24 cellular contexts compared by ENCODE assay signal in genomic region chrX:10198254-10198653, GRCh38. TPM values are rescaled to one million over a fixed set of nuclear protein-coding genes. Genes with fewer than 3 reads are reported as not detected.
DNase-seq lines count a peak whose midpoint lies in the region; ATAC-seq and TF ChIP-seq lines count a peak whose summit lies in the region.
"Had no signal": no experiment of that assay in that cellular context is flagged by ENCODE, and none has a peak within 500 bp of the region (broad histone marks: within the 10 kb centered on the region; RNA-seq: fewer than 3 reads in every experiment).

No MANE protein-coding gene starts in this region.

- H3K4me3 Mint-ChIP-seq in stimulated activated naive B cell treated with anti-CD40 and anti-IgM and Interleukin-4, amounts not matched to agents 10 μg/mL and 1 μg/mL and 100 μg/mL, for 72 hours = no peak overlapping the region
- H3K4me3 Mint-ChIP-seq: activated CD4-positive, alpha-beta T cell treated with anti-CD3 and anti-CD28 coated beads for 36 hours; activated naive CD4-positive, alpha-beta T cell treated with anti-CD3 and anti-CD28 coated beads, Interleukin-2, amount 10 ng/mL, durations not matched to agents 7 days and 5 days; nephron had no signal

- CTCF ChIA-PET in OCI-LY7 (lab: Charles Lee; ENCODE audit: unreplicated experiment) = no interaction called here

- H3K4me1 ChIP-seq in left ventricle myocardium inferior (peaks cover 7% of the 10 kb centered on the region), OCI-LY7 (ENCODE audit: insufficient read depth, low read length, poor library complexity, severe bottlenecking) (peaks cover 29% of the 10 kb centered on the region), adrenal gland (replicated peaks in 1 of 2) (no peaks in the 10 kb centered on the region)
- H3K4me1 ChIP-seq: pancreas, upper lobe of right lung had no signal

- no peaks in the 10 kb centered on the region for H3K9me2 ChIP-seq in OCI-LY7 (ENCODE audit: insufficient read depth, low read length)

- H3K27ac ChIP-seq in left ventricle myocardium inferior (replicated peaks) (peak overlapping the region; percentile 72), OCI-LY7 (ENCODE audit: low read depth, low read length, poor library complexity, severe bottlenecking) (peak overlapping the region; percentile 67), adrenal gland (no peak overlapping the region)
- H3K27ac ChIP-seq: dorsolateral prefrontal cortex, pancreas, PC-9, upper lobe of right lung had no signal

- H3K36me3 ChIP-seq in left ventricle myocardium inferior (no peaks in the 10 kb centered on the region), OCI-LY7 (ENCODE audit: insufficient read depth, low read length) (peaks cover 16% of the 10 kb centered on the region), adrenal gland (replicated peaks in 1 of 2) (no peaks in the 10 kb centered on the region)
- H3K36me3 ChIP-seq: pancreas, upper lobe of right lung had no signal

- peak overlapping the region; percentile 49 for H3K27ac Mint-ChIP-seq in stimulated activated naive B cell treated with anti-CD40 and anti-IgM and Interleukin-4, amounts not matched to agents 10 μg/mL and 1 μg/mL and 100 μg/mL, for 72 hours
- H3K27ac Mint-ChIP-seq: activated CD4-positive, alpha-beta T cell treated with anti-CD3 and anti-CD28 coated beads for 36 hours; activated naive CD4-positive, alpha-beta T cell treated with anti-CD3 and anti-CD28 coated beads, Interleukin-2, amount 10 ng/mL, durations not matched to agents 7 days and 5 days had no signal

- ATAC-seq in left cardiac atrium (no peak), GM18858 (IDR thresholded peaks at IDR 0.05; ENCODE audit: unreplicated experiment) (no peak)
- no peak for ATAC-seq in stimulated activated naive B cell treated with anti-CD40 and anti-IgM and Interleukin-4, amounts not matched to agents 10 μg/mL and 1 μg/mL and 100 μg/mL, for 72 hours (replicated peaks)
- ATAC-seq: activated CD4-positive, alpha-beta T cell treated with anti-CD3 and anti-CD28 coated beads for 36 hours; HCT116 had no signal

- H3K36me3 Mint-ChIP-seq in stimulated activated naive B cell treated with anti-CD40 and anti-IgM and Interleukin-4, amounts not matched to agents 10 μg/mL and 1 μg/mL and 100 μg/mL, for 72 hours = peaks cover 28% of the 10 kb centered on the region in 2 donors
- H3K36me3 Mint-ChIP-seq: activated naive CD4-positive, alpha-beta T cell treated with anti-CD3 and anti-CD28 coated beads, Interleukin-2, amount 10 ng/mL, durations not matched to agents 7 days and 5 days had no signal

- WGBS in adrenal gland, 4 donors = 69 to 93% (median 79%) methylated on average over 3 to 5 of the region's 5 CpGs

- H3K79me2 ChIP-seq in OCI-LY7 (ENCODE audit: insufficient read depth, low read depth, low read length) = no peaks in the 10 kb centered on the region

- TF ChIP-seq POLR2A in adrenal gland (IDR thresholded peaks at IDR 0.05) = no peak

- peaks cover 2 to 4% of the 10 kb centered on the region in 2 donors for H3K9me3 Mint-ChIP-seq in stimulated activated naive B cell treated with anti-CD40 and anti-IgM and Interleukin-4, amounts not matched to agents 10 μg/mL and 1 μg/mL and 100 μg/mL, for 72 hours
- H3K9me3 Mint-ChIP-seq: activated naive CD4-positive, alpha-beta T cell treated with anti-CD3 and anti-CD28 coated beads, Interleukin-2, amount 10 ng/mL, durations not matched to agents 7 days and 5 days had no signal

- POLR2A ChIA-PET in OCI-LY7 (lab: Charles Lee) = interaction anchor here (1.2 kb wide), 1 partner anchor 8 kb away, joined by 6 read pairs; no protein-coding TSS in a partner anchor

- peaks cover 13 to 31% of the 10 kb centered on the region in 2 donors for H3K4me1 Mint-ChIP-seq in stimulated activated naive B cell treated with anti-CD40 and anti-IgM and Interleukin-4, amounts not matched to agents 10 μg/mL and 1 μg/mL and 100 μg/mL, for 72 hours
- H3K4me1 Mint-ChIP-seq: activated CD4-positive, alpha-beta T cell treated with anti-CD3 and anti-CD28 coated beads for 36 hours had no signal

- H3K27me3 ChIP-seq in left ventricle myocardium inferior (ENCODE audit: low read depth) = no peaks in the 10 kb centered on the region
- no peaks in the 10 kb centered on the region for H3K27me3 ChIP-seq in adrenal gland
- H3K27me3 ChIP-seq: pancreas, upper lobe of right lung had no signal

- no peaks in the 10 kb centered on the region for H4K20me1 ChIP-seq in OCI-LY7 (ENCODE audit: insufficient read depth, low read length)

- DNase-seq in left ventricle myocardium inferior (no peak), left cardiac atrium (no peak), OCI-LY7 (ENCODE audit: low spot score) (no peak), fibroblast of peridontal ligament (ENCODE audit: extremely low read depth) (peak; percentile 62), adrenal gland (no peak), AG20443 (ENCODE audit: low spot score) (no peak)
- DNase-seq in stimulated activated naive B cell treated with anti-CD40 and anti-IgM and Interleukin-4, amounts not matched to agents 10 μg/mL and 1 μg/mL and 100 μg/mL, for 72 hours = no peak
- DNase-seq: activated CD4-positive, alpha-beta T cell treated with anti-CD3 and anti-CD28 coated beads for 36 hours; activated naive CD4-positive, alpha-beta T cell treated with anti-CD3 and anti-CD28 coated beads, Interleukin-2, amount 10 ng/mL, durations not matched to agents 7 days and 5 days; activated T-cell treated with anti-CD3 and anti-CD28 coated beads, Interleukin-2, amount 50 U/mL, for 48 hours; anterior cingulate cortex; caudate nucleus; dorsolateral prefrontal cortex; KBM-7; NCI-H187 treated with DMSO at 0.1 percent for 48 hours; pancreas; PC-9; right cardiac atrium; SHP77; stimulated activated CD4-positive, alpha-beta T cell treated with anti-CD3 and anti-CD28 coated beads, Interleukin-15, amount 100 ng/mL, for 24 hours; upper lobe of right lung had no signal

- no peaks in the 10 kb centered on the region for H3K27me3 Mint-ChIP-seq in stimulated activated naive B cell treated with anti-CD40 and anti-IgM and Interleukin-4, amounts not matched to agents 10 μg/mL and 1 μg/mL and 100 μg/mL, for 72 hours

- H2AFZ ChIP-seq in OCI-LY7 (ENCODE audit: low read length) = no peak overlapping the region; the same call in 1 of the 2 replicates
- H2AFZ ChIP-seq: PC-9 had no signal

- H3K9me3 ChIP-seq in left ventricle myocardium inferior (replicated peaks) (no peaks in the 10 kb centered on the region), OCI-LY7 (ENCODE audit: low read length) (no peaks in the 10 kb centered on the region), adrenal gland (replicated peaks in 1 of 3) (no peaks in the 10 kb centered on the region)
- H3K9me3 ChIP-seq: pancreas, upper lobe of right lung had no signal

- H3K4me2 ChIP-seq in OCI-LY7 (ENCODE audit: low read length) = peak overlapping the region; percentile 64; the same call in 1 of the 2 replicates
- H3K4me2 ChIP-seq: PC-9 had no signal

- BruUV-seq in OCI-LY7 (replicated peaks; lab: Mats Ljungman, UMichigan) = no TSS peak

- TF ChIP-seq CTCF in left ventricle myocardium inferior (IDR thresholded peaks at IDR 0.05; ENCODE audit: borderline replicate concordance) = no peak
- TF ChIP-seq CTCF in OCI-LY7 (conservative IDR thresholded peaks at IDR 0.05; ENCODE audit: low read length) = no peak
- no peak for TF ChIP-seq CTCF in adrenal gland (IDR thresholded peaks at IDR 0.05)

- intact Hi-C loops in left ventricle myocardium inferior (cut with micrococcal nuclease) (loop anchor here (10.0 kb wide), 2 partner anchors 437 to 907 kb away; no protein-coding TSS in a partner anchor), left cardiac atrium (cut with DNase I) (loop anchor here (5.0 to 10.0 kb wide), 2 partner anchors 419 to 437 kb away; no protein-coding TSS in a partner anchor), OCI-LY7 (cut with micrococcal nuclease; ENCODE audit: unreplicated experiment) (no loop called here), adrenal gland (cut with DNase I) (no loop called here)

- H3K4me3 ChIP-seq in left ventricle myocardium inferior = no peak overlapping the region
- H3K4me3 ChIP-seq in OCI-LY7 (ENCODE audit: low read depth, low read length, poor library complexity, severe bottlenecking) = no peak overlapping the region
- no peak overlapping the region for H3K4me3 ChIP-seq in adrenal gland
- H3K4me3 ChIP-seq: dorsolateral prefrontal cortex, pancreas, PC-9, upper lobe of right lung had no signal

RNA-seq across cellular contexts. Expression of gene CLCN4, which starts 41.5 kb away (rescaled TPM):
- total RNA-seq in left ventricle myocardium inferior = 36.1 TPM
- 10 to 100 TPM; 22.2 to 22.8 TPM for total RNA-seq in left cardiac atrium
- 7.8 and 11.1 TPM in 2 replicates for total RNA-seq in OCI-LY7 (2014; rRNA removed; shearing (Covaris generic))
- total RNA-seq in OCI-LY7 (2022) = 9.7 and 10.2 TPM in 2 replicates
- 1 to 10 TPM; 3.6 to 8.8 (median 5.0) TPM for total RNA-seq in adrenal gland
- 1 to 10 TPM; 1.2 to 3.6 (median 1.3) TPM for polyA plus RNA-seq in adrenal gland
- total RNA-seq: activated CD4-positive, alpha-beta T cell treated with anti-CD3 and anti-CD28 coated beads for 36 hours had no signal

Comparison
In these comparisons a context has a peak if more than half of its experiments do, and no peak if none do; other contexts are left out.
1. H3K27ac ChIP-seq: peak in left ventricle myocardium inferior (single experiment) and OCI-LY7 (single experiment); none in adrenal gland (0 of 5).
2. intact Hi-C loops: an anchor here in left ventricle myocardium inferior (10.0 kb wide) and left cardiac atrium (5.0 to 10.0 kb wide); none called in OCI-LY7 and adrenal gland.